13 cellular contexts compared by ENCODE assay signal in genomic region chr1:198672124-198672523, GRCh38. TPM values are rescaled to one million over a fixed set of nuclear protein-coding genes. Genes with fewer than 3 reads are reported as not detected.
A peak's percentile ranks its signal among the peaks of the same experiment; 100 is the strongest.
DNase-seq lines count a peak whose midpoint lies in the region; ATAC-seq, FAIRE-seq and TF ChIP-seq lines count a peak whose summit lies in the region.
"Had no signal": no experiment of that assay in that cellular context is flagged by ENCODE, and none has a peak within 500 bp of the region (broad histone marks: within the 10 kb centered on the region; RNA-seq: fewer than 3 reads in every experiment).

No MANE protein-coding gene starts in this region.

- CTCF ChIA-PET in activated naive CD4-positive, alpha-beta T cell treated with anti-CD3 and anti-CD28 coated beads for 36 hours (lab: Charles Lee) = interaction anchor here (0.6 to 1.9 kb wide), 6 partner anchors 9 to 571 kb away, joined by 3 to 4 read pairs (median 4); no protein-coding TSS in a partner anchor
- CTCF ChIA-PET in activated naive CD4-positive, alpha-beta T cell treated with anti-CD3 and anti-CD28 coated beads, Interleukin-2, amount 10 ng/mL, durations not matched to agents 7 days and 5 days (lab: Charles Lee) = interaction anchor here (0.6 kb wide), 1 partner anchor 149 kb away, joined by 3 read pairs; no protein-coding TSS in a partner anchor
- CTCF ChIA-PET in PC-3 (lab: Charles Lee) = no interaction called here
- CTCF ChIA-PET in endothelial cell of umbilical vein (lab: Charles Lee) = interaction anchor here (1.0 kb wide), 1 partner anchor 14 kb away, joined by 4 read pairs; no protein-coding TSS in a partner anchor

- peak overlapping the region; percentile 10 for H3K4me3 Mint-ChIP-seq in activated naive CD4-positive, alpha-beta T cell treated with anti-CD3 and anti-CD28 coated beads for 36 hours
- H3K4me3 Mint-ChIP-seq in activated naive CD4-positive, alpha-beta T cell treated with anti-CD3 and anti-CD28 coated beads, Interleukin-2, amount 10 ng/mL, durations not matched to agents 7 days and 5 days = no peak overlapping the region
- no peak overlapping the region for H3K4me3 Mint-ChIP-seq in stimulated activated naive B cell treated with anti-CD40 and anti-IgM and Interleukin-4, amounts not matched to agents 10 μg/mL and 1 μg/mL and 100 μg/mL, for 72 hours

- peaks cover 88% of the 10 kb centered on the region for H3K4me1 Mint-ChIP-seq in activated naive CD4-positive, alpha-beta T cell treated with anti-CD3 and anti-CD28 coated beads for 36 hours (ENCODE audit: low read depth)
- H3K4me1 Mint-ChIP-seq in activated naive CD4-positive, alpha-beta T cell treated with anti-CD3 and anti-CD28 coated beads, Interleukin-2, amount 10 ng/mL, durations not matched to agents 7 days and 5 days = peaks cover 93% of the 10 kb centered on the region
- H3K4me1 Mint-ChIP-seq in stimulated activated naive B cell treated with anti-CD40 and anti-IgM and Interleukin-4, amounts not matched to agents 10 μg/mL and 1 μg/mL and 100 μg/mL, for 72 hours = peaks cover 46 to 87% of the 10 kb centered on the region in 2 donors

- no peaks in the 10 kb centered on the region for H3F3A ChIP-seq in PC-3 (ENCODE audit: low read length, unreplicated experiment)

- H3K4me2 ChIP-seq in PC-3 (ENCODE audit: low read length) (peak overlapping the region; percentile 25), endothelial cell of umbilical vein (ENCODE audit: insufficient read depth, low read length) (no peak overlapping the region)

- H3K27me3 ChIP-seq in PC-3 (ENCODE audit: low read length) (no peaks in the 10 kb centered on the region), endothelial cell of umbilical vein (ENCODE audit: control insufficient read depth in 2 of 2, insufficient read depth in 2 of 2, low read length in 2 of 2) (no peaks in the 10 kb centered on the region)

- peaks cover 70% of the 10 kb centered on the region for H3K36me3 Mint-ChIP-seq in activated naive CD4-positive, alpha-beta T cell treated with anti-CD3 and anti-CD28 coated beads for 36 hours (ENCODE audit: low read depth)
- peaks cover 81% of the 10 kb centered on the region for H3K36me3 Mint-ChIP-seq in activated naive CD4-positive, alpha-beta T cell treated with anti-CD3 and anti-CD28 coated beads, Interleukin-2, amount 10 ng/mL, durations not matched to agents 7 days and 5 days
- H3K36me3 Mint-ChIP-seq in stimulated activated naive B cell treated with anti-CD40 and anti-IgM and Interleukin-4, amounts not matched to agents 10 μg/mL and 1 μg/mL and 100 μg/mL, for 72 hours = peaks cover 51 to 60% of the 10 kb centered on the region in 2 donors

- dilution Hi-C loops in endothelial cell of umbilical vein (cut with MboI; ENCODE audit: extremely low pct_ligation_motif_present, low sequenced_read_pairs) = no loop called here

- H3K27me3 Mint-ChIP-seq in activated naive CD4-positive, alpha-beta T cell treated with anti-CD3 and anti-CD28 coated beads for 36 hours (ENCODE audit: low read depth) = no peaks in the 10 kb centered on the region
- H3K27me3 Mint-ChIP-seq in activated naive CD4-positive, alpha-beta T cell treated with anti-CD3 and anti-CD28 coated beads, Interleukin-2, amount 10 ng/mL, durations not matched to agents 7 days and 5 days = no peaks in the 10 kb centered on the region
- H3K27me3 Mint-ChIP-seq in stimulated activated naive B cell treated with anti-CD40 and anti-IgM and Interleukin-4, amounts not matched to agents 10 μg/mL and 1 μg/mL and 100 μg/mL, for 72 hours = no peaks in the 10 kb centered on the region

- intact Hi-C loops in activated naive CD4-positive, alpha-beta T cell treated with anti-CD3 and anti-CD28 coated beads for 36 hours (cut with micrococcal nuclease) = no loop called here
- intact Hi-C loops in PC-3 (cut with micrococcal nuclease) (no loop called here), endothelial cell of umbilical vein (cut with micrococcal nuclease) (no loop called here)

- H4K20me1 ChIP-seq in PC-3 (ENCODE audit: low read length) (no peaks in the 10 kb centered on the region), endothelial cell of umbilical vein (replicated peaks; ENCODE audit: control insufficient read depth, extremely low read depth, insufficient read depth, low read length) (no peaks in the 10 kb centered on the region)

- no peak for FAIRE-seq in endothelial cell of umbilical vein (lab: Jason Lieb, UNC)

- H3K9me2 ChIP-seq in PC-3 (replicated peaks; ENCODE audit: low read length) = no peaks in the 10 kb centered on the region; the same call in 1 of the 2 replicates

- no peak overlapping the region for H3K4me3 ChIP-seq in PC-3 (ENCODE audit: low read length)
- no peak overlapping the region for H3K4me3 ChIP-seq in endothelial cell of umbilical vein (replicated peaks in 1 of 3; ENCODE audit: insufficient read depth in 1 of 3, low read depth in 1 of 3, low read length in 3 of 3)

- H3K79me2 ChIP-seq in PC-3 (ENCODE audit: low read length) (no peaks in the 10 kb centered on the region), endothelial cell of umbilical vein (ENCODE audit: control insufficient read depth, insufficient read depth, low read length) (no peaks in the 10 kb centered on the region)

- H3K36me3 ChIP-seq in PC-3 (ENCODE audit: low read depth, low read length) (no peaks in the 10 kb centered on the region), endothelial cell of umbilical vein (ENCODE audit: control insufficient read depth in 2 of 2, extremely low read depth in 1 of 2, insufficient read depth in 2 of 2, low read length in 2 of 2) (no peaks in the 10 kb centered on the region)

- H2AFZ ChIP-seq in PC-3 (ENCODE audit: low read length) = peak overlapping the region; percentile 39; the same call in 1 of the 2 replicates
- peak overlapping the region; percentile 37 for H2AFZ ChIP-seq in endothelial cell of umbilical vein (ENCODE audit: low read depth, low read length)

- H3K9ac ChIP-seq in PC-3 (ENCODE audit: low read length) = peak overlapping the region; percentile 52
- H3K9ac ChIP-seq in endothelial cell of umbilical vein (replicated peaks; ENCODE audit: extremely low read depth, insufficient read depth, low read length) = no peak overlapping the region

- H3K9me3 Mint-ChIP-seq in activated naive CD4-positive, alpha-beta T cell treated with anti-CD3 and anti-CD28 coated beads for 36 hours = no peaks in the 10 kb centered on the region
- peaks cover 2% of the 10 kb centered on the region for H3K9me3 Mint-ChIP-seq in activated naive CD4-positive, alpha-beta T cell treated with anti-CD3 and anti-CD28 coated beads, Interleukin-2, amount 10 ng/mL, durations not matched to agents 7 days and 5 days
- H3K9me3 Mint-ChIP-seq in stimulated activated naive B cell treated with anti-CD40 and anti-IgM and Interleukin-4, amounts not matched to agents 10 μg/mL and 1 μg/mL and 100 μg/mL, for 72 hours = peaks cover 5 to 9% of the 10 kb centered on the region in 2 donors
- H3K9me3 Mint-ChIP-seq: activated T-cell treated with anti-CD3 and anti-CD28 coated beads, Interleukin-2, amount 50 U/mL, for 4 hours had no signal

- TF ChIP-seq CTCF in PC-3 (conservative IDR thresholded peaks at IDR 0.05; ENCODE audit: low read depth, low read length) (no peak), endothelial cell of umbilical vein (IDR thresholded peaks at IDR 0.05; ENCODE audit: extremely low read depth in 1 of 2, insufficient read depth in 1 of 2, low read depth in 1 of 2, low read length in 2 of 2) (no peak)

- BruUV-seq in PC-3 (replicated peaks; lab: Mats Ljungman, UMichigan) (no TSS peak), endothelial cell of umbilical vein (replicated peaks; lab: Mats Ljungman, UMichigan) (no TSS peak)

- H3K27ac ChIP-seq in PC-3 (ENCODE audit: low read length) (peak overlapping the region; percentile 88), endothelial cell of umbilical vein (ENCODE audit: insufficient read depth, low read depth, low read length) (no peak overlapping the region)

- H3K9me1 ChIP-seq in endothelial cell of umbilical vein (replicated peaks; ENCODE audit: control insufficient read depth, extremely low read depth, insufficient read depth, low read length) = no peaks in the 10 kb centered on the region

- ATAC-seq in PC-3 = peak; percentile 59
- ATAC-seq in stimulated activated naive B cell treated with anti-CD40 and anti-IgM and Interleukin-4, amounts not matched to agents 10 μg/mL and 1 μg/mL and 100 μg/mL, for 72 hours (replicated peaks) = no peak
- ATAC-seq: activated T-cell treated with anti-CD3 and anti-CD28 coated beads, Interleukin-2, amount 50 U/mL, for 4 hours had no signal

- POLR2A ChIA-PET in PC-3 (lab: Charles Lee; ENCODE audit: unreplicated experiment) = interaction anchor here (0.7 to 0.9 kb wide), 2 partner anchors 15 to 888 kb away, joined by 3 to 6 read pairs; no protein-coding TSS in a partner anchor
- POLR2A ChIA-PET in endothelial cell of umbilical vein (lab: Charles Lee) = no interaction called here

- TF ChIP-seq POLR2A in endothelial cell of umbilical vein (IDR thresholded peaks at IDR 0.05; ENCODE audit: low read depth, low read length) = no peak

- H3K9me3 ChIP-seq in PC-3 (ENCODE audit: low read length) (no peaks in the 10 kb centered on the region), endothelial cell of umbilical vein (replicated peaks; ENCODE audit: control insufficient read depth, insufficient read depth, low read length) (no peaks in the 10 kb centered on the region)

- peak overlapping the region; percentile 74 for H3K27ac Mint-ChIP-seq in activated naive CD4-positive, alpha-beta T cell treated with anti-CD3 and anti-CD28 coated beads for 36 hours
- H3K27ac Mint-ChIP-seq in activated naive CD4-positive, alpha-beta T cell treated with anti-CD3 and anti-CD28 coated beads, Interleukin-2, amount 10 ng/mL, durations not matched to agents 7 days and 5 days = no peak overlapping the region
- H3K27ac Mint-ChIP-seq in stimulated activated naive B cell treated with anti-CD40 and anti-IgM and Interleukin-4, amounts not matched to agents 10 μg/mL and 1 μg/mL and 100 μg/mL, for 72 hours = peak overlapping the region; percentile 86

- no peak for DNase-seq in activated naive CD4-positive, alpha-beta T cell treated with anti-CD3 and anti-CD28 coated beads for 36 hours
- no peak for DNase-seq in activated naive CD4-positive, alpha-beta T cell treated with anti-CD3 and anti-CD28 coated beads, Interleukin-2, amount 10 ng/mL, durations not matched to agents 7 days and 5 days
- peak; percentile 78 for DNase-seq in PC-3
- DNase-seq in endothelial cell of umbilical vein (ENCODE audit: low read depth, low spot score) = no peak
- DNase-seq in stimulated activated naive B cell treated with anti-CD40 and anti-IgM and Interleukin-4, amounts not matched to agents 10 μg/mL and 1 μg/mL and 100 μg/mL, for 72 hours = no peak
- no peak for DNase-seq in midbrain (lab: John Stamatoyannopoulos, UW)
- no peak for DNase-seq in NOMO-1 treated with DMSO at 0.1 percent for 48 hours (lab: John Stamatoyannopoulos, UW; ENCODE audit: unreplicated experiment)
- DNase-seq in NCI-H1930 (lab: John Stamatoyannopoulos, UW) = no peak
- DNase-seq: activated T-cell treated with anti-CD3 and anti-CD28 coated beads, Interleukin-2, amount 50 U/mL, for 4 hours; C1 segment of cervical spinal cord; NCI-H510A; nucleus accumbens had no signal

- H3K4me1 ChIP-seq in PC-3 (ENCODE audit: insufficient read depth, low read length) (peaks cover 63% of the 10 kb centered on the region), endothelial cell of umbilical vein (ENCODE audit: control insufficient read depth, extremely low read depth, insufficient read depth, low read length) (peaks cover 16% of the 10 kb centered on the region)

RNA-seq across cellular contexts. Expression of gene PTPRC, which starts 33.3 kb away (rescaled TPM):
- 100 to 1,000 TPM; 689 to 714 TPM for total RNA-seq in activated naive CD4-positive, alpha-beta T cell treated with anti-CD3 and anti-CD28 coated beads for 36 hours
- total RNA-seq in PC-3 (2014; rRNA removed) (0.11 TPM in 1 of 2 replicates, not detected in the other), endothelial cell of umbilical vein (not detected in 2 replicates)
- polyA plus RNA-seq in endothelial cell of umbilical vein = not detected in 2 replicates
- polyA plus RNA-seq in endothelial cell of umbilical vein (2011; cell fraction: cytosol; rRNA removed) = not detected in 2 replicates
- polyA plus RNA-seq in endothelial cell of umbilical vein (2011; cell fraction: nucleus; rRNA removed) = not detected in 2 replicates
- not detected in 2 replicates for polyA plus RNA-seq in endothelial cell of umbilical vein (2012)
- polyA minus RNA-seq in endothelial cell of umbilical vein = 0.49 TPM in 1 of 2 replicates, not detected in the other
- polyA minus RNA-seq in endothelial cell of umbilical vein (2011; cell fraction: cytosol; rRNA and poly(A)+ RNA removed) = not detected
- polyA minus RNA-seq in endothelial cell of umbilical vein (2011; cell fraction: nucleus; rRNA and poly(A)+ RNA removed) = not detected in 2 replicates
- total RNA-seq: dermis microvascular lymphatic vessel endothelial cell had no signal

Comparison
In these comparisons a context has a peak if more than half of its experiments do, and no peak if none do; other contexts are left out.
1. RNA of gene PTPRC, which starts 33.3 kb away (total RNA-seq): 689 to 714 TPM in activated naive CD4-positive, alpha-beta T cell treated with anti-CD3 and anti-CD28 coated beads for 36 hours; 0.11 TPM in PC-3 and not detected in endothelial cell of umbilical vein; every median in the first group is over 100 times any median in the second.